In the genomic region with DNA sequence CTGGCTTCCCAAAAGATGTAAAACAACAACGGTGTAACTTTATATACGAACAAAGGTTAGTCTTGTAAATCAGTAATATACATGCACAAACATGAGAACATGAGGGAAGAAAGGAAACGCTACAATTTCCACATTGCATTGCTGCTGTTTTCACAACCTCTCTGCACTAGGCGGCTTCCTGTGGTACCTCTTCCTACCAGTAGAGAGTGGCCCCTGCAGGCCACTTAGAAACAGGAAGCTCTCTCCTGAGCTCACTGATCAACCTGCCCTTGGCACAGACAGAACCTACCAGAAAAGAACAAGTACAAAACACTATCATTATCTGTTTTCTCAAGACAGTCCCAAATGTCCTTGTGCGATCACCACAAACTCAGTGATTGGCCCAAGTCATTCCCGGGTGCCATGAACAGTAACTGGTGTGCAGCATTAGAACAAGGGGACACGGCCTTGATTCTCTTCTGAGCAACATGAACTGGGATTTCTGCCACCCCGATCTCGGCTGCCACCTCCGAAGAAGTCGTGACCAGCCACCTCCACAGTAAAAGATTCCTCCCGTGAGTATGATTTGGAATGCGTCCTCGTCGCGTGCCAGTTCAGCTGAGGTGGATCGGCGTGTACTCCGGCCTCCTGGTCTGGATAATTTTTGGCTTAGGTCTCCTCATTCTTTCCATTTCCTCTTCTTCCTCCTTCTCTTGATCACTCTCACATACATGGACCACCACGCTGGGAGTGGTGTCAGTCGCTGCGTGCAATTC, we compare ENCODE assay signal across 9 cellular contexts. TPM values are rescaled to one million over a fixed set of nuclear protein-coding genes. Genes with fewer than 3 reads are reported as not detected.
DNase-seq lines count a peak whose midpoint lies in the region; ATAC-seq, FAIRE-seq and TF ChIP-seq lines count a peak whose summit lies in the region.
"Had no signal": no experiment of that assay in that cellular context is flagged by ENCODE, and none has a peak within 500 bp of the region (broad histone marks: within the 10 kb centered on the region; RNA-seq: fewer than 3 reads in every experiment).

No MANE protein-coding gene starts in this region.

- H3K4me3 ChIP-seq in OCI-LY1 (ENCODE audit: low read depth, low read length, poor library complexity, severe bottlenecking): no peak overlapping the region
- H3K4me3 ChIP-seq in endodermal cell (ENCODE audit: low read length): no peak overlapping the region
- H3K4me3 ChIP-seq in small intestine (ENCODE audit: low read depth in 1 of 2, low read length in 2 of 2): no peak overlapping the region

- H3K27me3 ChIP-seq in OCI-LY1 (ENCODE audit: insufficient read depth, low read length) (no peaks in the 10 kb centered on the region), endodermal cell (ENCODE audit: control insufficient read depth, insufficient read depth, low read length, poor library complexity, severe bottlenecking) (no peaks in the 10 kb centered on the region), small intestine (ENCODE audit: control insufficient read depth in 2 of 2, insufficient read depth in 2 of 2, low read length in 2 of 2) (no peaks in the 10 kb centered on the region)

- peaks cover 4% of the 10 kb centered on the region for H3K36me3 Mint-ChIP-seq in endodermal cell (ENCODE audit: low read depth)

- TF ChIP-seq CTCF in OCI-LY1 (IDR thresholded peaks at IDR 0.05; ENCODE audit: low read length) (peak; percentile 32; the same call in 1 of the 2 replicates), endodermal cell (conservative IDR thresholded peaks at IDR 0.05) (peak; percentile 76)

- no peak for ATAC-seq in GM18517 (IDR thresholded peaks at IDR 0.05; ENCODE audit: unreplicated experiment)

- no peaks in the 10 kb centered on the region for H3K9me3 Mint-ChIP-seq in endodermal cell
- H3K9me3 Mint-ChIP-seq: activated T-cell treated with anti-CD3 and anti-CD28 coated beads, Interleukin-2, amount 50 U/mL, for 4 hours had no signal

- H3K36me3 ChIP-seq in OCI-LY1 (ENCODE audit: insufficient read depth, low read length) (no peaks in the 10 kb centered on the region), endodermal cell (ENCODE audit: control insufficient read depth, insufficient read depth, low read length) (no peaks in the 10 kb centered on the region), small intestine (ENCODE audit: control insufficient read depth in 2 of 2, insufficient read depth in 2 of 2, low read length in 2 of 2) (peaks cover 0 to 12% of the 10 kb centered on the region in 2 donors)

- H3K9ac ChIP-seq in OCI-LY1 (ENCODE audit: low read length) (no peak overlapping the region), endodermal cell (ENCODE audit: extremely low read depth, low read length, poor library complexity, severe bottlenecking) (no peak overlapping the region)

- peak; percentile 63 for DNase-seq in NK-92 treated with Interleukin-12 subunit alpha and Interleukin-12 subunit beta, amount 100 ng/mL, for 24 hours (lab: John Stamatoyannopoulos, UW)
- DNase-seq in NK-92 (lab: John Stamatoyannopoulos, UW; ENCODE audit: unreplicated experiment) (no peak), endodermal cell (peak; percentile 70), small intestine (peak; percentile 12), C1 segment of cervical spinal cord (lab: John Stamatoyannopoulos, UW) (no peak), amniotic stem cell (lab: John Stamatoyannopoulos, UW) (no peak)
- DNase-seq: activated T-cell treated with anti-CD3 and anti-CD28 coated beads, Interleukin-2, amount 50 U/mL, for 4 hours had no signal

- H3K4me1 ChIP-seq in OCI-LY1 (ENCODE audit: insufficient read depth, low read length, severe bottlenecking) (no peaks in the 10 kb centered on the region), endodermal cell (ENCODE audit: control insufficient read depth, insufficient read depth, low read length) (no peaks in the 10 kb centered on the region), small intestine (ENCODE audit: control insufficient read depth in 2 of 2, insufficient read depth in 1 of 2, low read depth in 1 of 2, low read length in 1 of 2) (peaks cover 7% of the 10 kb centered on the region in 2 donors)

- H2AFZ ChIP-seq in OCI-LY1 (ENCODE audit: low read length): no peak overlapping the region

- peak overlapping the region; percentile 66 for H3K27ac Mint-ChIP-seq in endodermal cell

- H3K9me3 ChIP-seq in OCI-LY1 (ENCODE audit: low read length) (no peaks in the 10 kb centered on the region), endodermal cell (ENCODE audit: control insufficient read depth, low read length) (no peaks in the 10 kb centered on the region), small intestine (ENCODE audit: control insufficient read depth, low read depth) (no peaks in the 10 kb centered on the region)

- H3K4me2 ChIP-seq in OCI-LY1 (ENCODE audit: low read length): no peak overlapping the region

- WGBS in endodermal cell (ENCODE audit: insufficient coverage in 1 of 2, insufficient read length in 1 of 2), 2 experiments: 90 to 92% methylated on average over 13 to 22 of the region's 22 CpGs
- 87 to 91% (median 91%) methylated on average over 22 of the region's 22 CpGs for WGBS in small intestine, 3 donors

- no peaks in the 10 kb centered on the region for H3F3A ChIP-seq in OCI-LY1 (ENCODE audit: insufficient read depth, low read length)

- H3K79me2 ChIP-seq in OCI-LY1 (ENCODE audit: insufficient read depth, low read length): no peaks in the 10 kb centered on the region

- H3K27ac ChIP-seq in OCI-LY1 (ENCODE audit: low read depth, low read length, poor library complexity, severe bottlenecking): no peak overlapping the region
- H3K27ac ChIP-seq in endodermal cell (ENCODE audit: low read depth, low read length): no peak overlapping the region
- no peak overlapping the region for H3K27ac ChIP-seq in small intestine (ENCODE audit: low read depth in 1 of 2, low read length in 1 of 2)

- FAIRE-seq in small intestine (lab: Jason Lieb, UNC): no peak

- no peaks in the 10 kb centered on the region for H4K20me1 ChIP-seq in OCI-LY1 (ENCODE audit: insufficient read depth, low read length)

- H3K9me2 ChIP-seq in OCI-LY1 (ENCODE audit: low read depth, low read length): no peaks in the 10 kb centered on the region

- no peak overlapping the region for H3K4me3 Mint-ChIP-seq in endodermal cell
- H3K4me3 Mint-ChIP-seq: activated T-cell treated with anti-CD3 and anti-CD28 coated beads, Interleukin-2, amount 50 U/mL, for 4 hours had no signal

- H3K4me1 Mint-ChIP-seq in endodermal cell: peaks cover 11% of the 10 kb centered on the region

- no peaks in the 10 kb centered on the region for H3K27me3 Mint-ChIP-seq in endodermal cell (ENCODE audit: insufficient read depth)

RNA-seq across cellular contexts. Expression of a gene that starts 5.7 kb away (rescaled TPM):
- under 1 TPM in 1 of 2 donors, not detected in 1; 0.24 TPM for total RNA-seq in endodermal cell
- polyA plus RNA-seq in endodermal cell (2013, experiment 1 of 2): 0.14 TPM
- polyA plus RNA-seq in endodermal cell (2013, experiment 2 of 2): 0.25 TPM
- under 1 TPM in 1 of 3 donors, not detected in 2; 0.37 TPM for polyA plus RNA-seq in small intestine

Comparison
In these comparisons a context has a peak if more than half of its experiments do, and no peak if none do; other contexts are left out.
1. DNase-seq: peak in NK-92 treated with Interleukin-12 subunit alpha and Interleukin-12 subunit beta, amount 100 ng/mL, for 24 hours (single experiment), endodermal cell (single experiment) and small intestine (single experiment); none in NK-92 (single experiment), C1 segment of cervical spinal cord (0 of 14) and amniotic stem cell (single experiment).